ENCODE assay signal across 20 cellular contexts in the genomic region with DNA sequence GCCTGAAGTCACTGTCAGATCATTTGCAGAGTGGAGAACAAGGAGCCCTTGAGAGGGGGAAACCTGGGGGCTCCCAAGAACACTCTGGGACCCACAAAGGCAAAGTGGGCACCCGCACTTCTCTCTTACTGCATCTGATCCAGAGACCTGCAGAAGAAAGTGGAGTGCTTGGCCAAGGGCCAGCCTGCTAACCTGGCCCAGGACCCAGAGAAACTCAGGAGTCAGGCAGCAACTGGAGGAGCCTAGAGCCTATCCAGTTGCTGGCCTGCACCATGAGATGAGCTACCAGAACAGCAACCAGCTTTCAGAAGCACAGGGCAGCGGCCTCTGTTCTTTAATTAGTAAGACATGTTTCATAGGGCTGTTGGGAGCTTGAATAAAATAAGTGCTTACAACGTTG.
"Had no signal": no experiment of that assay in that cellular context is flagged by ENCODE, and none has a peak within 500 bp of the region (broad histone marks: within the 10 kb centered on the region; RNA-seq: fewer than 3 reads in every experiment).

No MANE protein-coding gene starts in this region.

- H3K4me1 Mint-ChIP-seq: activated CD4-positive, alpha-beta T cell treated with anti-CD3 and anti-CD28 coated beads, Interleukin-2, amount 10 ng/mL, durations not matched to agents 24 days and 14 days; natural killer cell had no signal

- H3K4me3 ChIP-seq: left lung, tibial artery, uterus had no signal

- H3K4me1 ChIP-seq: tibial artery had no signal

- H3K27ac Mint-ChIP-seq: activated CD4-positive, alpha-beta T cell treated with anti-CD3 and anti-CD28 coated beads, Interleukin-2, amount 10 ng/mL, durations not matched to agents 24 days and 14 days; activated CD8-positive, alpha-beta T cell treated with anti-CD3 and anti-CD28 coated beads, Interleukin-2, amount 10 ng/mL, durations not matched to agents 7 days and 5 days; activated T-cell treated with anti-CD3 and anti-CD28 coated beads, Interleukin-2, amount 50 U/mL, for 72 hours; effector memory CD8-positive, alpha-beta T cell; natural killer cell had no signal

- H3K9me3 Mint-ChIP-seq: activated T-cell treated with anti-CD3 and anti-CD28 coated beads, Interleukin-2, amount 50 U/mL, for 72 hours; effector memory CD8-positive, alpha-beta T cell; natural killer cell had no signal

- FAIRE-seq: frontal cortex, kidney had no signal

- H3K36me3 Mint-ChIP-seq: natural killer cell had no signal

- H3K4me3 Mint-ChIP-seq: activated CD4-positive, alpha-beta T cell treated with anti-CD3 and anti-CD28 coated beads, Interleukin-2, amount 10 ng/mL, durations not matched to agents 24 days and 14 days; activated CD8-positive, alpha-beta T cell treated with anti-CD3 and anti-CD28 coated beads, Interleukin-2, amount 10 ng/mL, durations not matched to agents 7 days and 5 days; activated T-cell treated with anti-CD3 and anti-CD28 coated beads, Interleukin-2, amount 50 U/mL, for 72 hours; effector memory CD8-positive, alpha-beta T cell; natural killer cell had no signal

- H3K36me3 ChIP-seq: left lung, tibial artery, uterus had no signal

- H3K27ac ChIP-seq: epithelial cell of prostate, tibial artery had no signal

- DNase-seq: activated CD4-positive, alpha-beta T cell treated with anti-CD3 and anti-CD28 coated beads, Interleukin-2, amount 10 ng/mL, durations not matched to agents 24 days and 14 days; activated CD8-positive, alpha-beta memory T cell treated with anti-CD3 and anti-CD28 coated beads, Interleukin-2, amount 50 U/mL, for 4 hours; activated CD8-positive, alpha-beta T cell treated with anti-CD3 and anti-CD28 coated beads, Interleukin-2, amount 10 ng/mL, durations not matched to agents 7 days and 5 days; activated effector memory CD4-positive, alpha-beta T cell treated with anti-CD3 and anti-CD28 coated beads, Interleukin-2, amount 50 U/mL, for 16 hours; activated naive CD4-positive, alpha-beta T cell treated with anti-CD3 and anti-CD28 coated beads, Interleukin-2, amount 50 U/mL, for 16 hours; activated T-cell treated with anti-CD3 and anti-CD28 coated beads, Interleukin-2, amount 50 U/mL, for 72 hours; aorta; cerebellar nuclear complex; cortex of kidney; effector memory CD8-positive, alpha-beta T cell; kidney; left lung; natural killer cell; stimulated activated CD4-positive, alpha-beta T cell treated with anti-CD3 and anti-CD28 coated beads, Interleukin-1b, Interleukin-23, amount 100 ng/mL, for 48 hours; stimulated activated naive CD4-positive, alpha-beta T cell treated with Interleukin-2 at 50 U/mL for 16 hours; T1000; tibial artery had no signal

- ATAC-seq: activated CD8-positive, alpha-beta T cell treated with anti-CD3 and anti-CD28 coated beads, Interleukin-2, amount 10 ng/mL, durations not matched to agents 7 days and 5 days; activated T-cell treated with anti-CD3 and anti-CD28 coated beads, Interleukin-2, amount 50 U/mL, for 72 hours; effector memory CD8-positive, alpha-beta T cell; natural killer cell had no signal

- H3K27me3 ChIP-seq: left lung, uterus had no signal

- H3K9me3 ChIP-seq: left lung, tibial artery, uterus had no signal
